Comparison of ENCODE assay signal across 8 cellular contexts in the genomic region with DNA sequence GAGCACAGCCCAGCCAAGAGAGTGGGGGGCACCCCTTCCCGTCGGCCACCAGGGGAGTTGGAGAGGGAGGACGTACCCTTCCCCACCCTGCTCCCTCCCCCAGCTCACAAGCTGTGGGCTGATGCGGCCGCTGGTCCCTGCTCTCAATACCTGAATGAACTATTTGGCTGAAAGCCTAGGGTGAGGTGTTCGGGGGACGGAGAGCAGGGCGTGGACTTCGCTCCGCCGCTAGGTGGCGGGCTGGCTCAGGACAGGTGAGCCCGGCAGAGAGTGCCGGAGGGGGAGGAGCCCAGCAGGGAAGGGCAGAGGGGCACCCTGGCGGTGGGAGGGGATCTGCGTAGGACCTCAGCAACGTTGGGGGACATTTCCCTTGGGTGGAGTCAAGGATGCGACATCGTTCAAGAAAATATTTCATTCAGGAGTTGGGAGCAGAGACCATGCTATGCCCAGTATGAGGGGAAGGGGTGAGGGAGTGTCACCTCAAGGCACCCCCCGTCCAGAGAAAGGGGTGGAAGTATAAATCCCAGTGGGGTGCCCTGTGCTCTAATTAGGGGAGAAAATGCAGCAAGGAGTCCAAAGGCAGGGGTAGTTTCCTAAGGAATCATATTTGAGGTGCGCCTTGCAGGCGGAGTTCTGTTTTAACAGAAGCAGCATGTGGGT. TPM values are rescaled to one million over a fixed set of nuclear protein-coding genes. Genes with fewer than 3 reads are reported as not detected.
DNase-seq lines count a peak whose midpoint lies in the region; ATAC-seq and TF ChIP-seq lines count a peak whose summit lies in the region.

No MANE protein-coding gene starts in this region.

- TF ChIP-seq RAD21 in liver (IDR thresholded peaks at IDR 0.05), result peak; percentile 61 to 81

- peak overlapping the region; percentile 60 for H2AFZ ChIP-seq in mammary epithelial cell (ENCODE audit: low read depth, low read length)

- no peaks in the 10 kb centered on the region for H3K9me3 ChIP-seq in mammary epithelial cell (replicated peaks; ENCODE audit: insufficient read depth, low read length)
- H3K9me3 ChIP-seq in liver (ENCODE audit: control insufficient read depth in 4 of 4, low read length in 3 of 4), result no peaks in the 10 kb centered on the region

- ATAC-seq in GM18517 (IDR thresholded peaks at IDR 0.05; ENCODE audit: unreplicated experiment), result no peak

- no peaks in the 10 kb centered on the region for H3K79me2 ChIP-seq in mammary epithelial cell (ENCODE audit: insufficient read depth, low read length)

- intact Hi-C loops in mammary epithelial cell (cut with micrococcal nuclease), result loop anchor here (1.0 to 10.0 kb wide), 2 partner anchors 88 to 248 kb away; partner anchors contain the start of gene GPATCH4

- no TSS peak for BruUV-seq in mammary epithelial cell (replicated peaks; lab: Mats Ljungman, UMichigan)

- H3K27me3 ChIP-seq in mammary epithelial cell (ENCODE audit: insufficient read depth, low read length), result no peaks in the 10 kb centered on the region
- H3K27me3 ChIP-seq in liver (ENCODE audit: control insufficient read depth in 4 of 4, insufficient read depth in 4 of 4, low read length in 3 of 4), result no peaks in the 10 kb centered on the region

- peak overlapping the region; percentile 71 for H3K4me2 ChIP-seq in mammary epithelial cell (ENCODE audit: insufficient read depth, low read depth, low read length)

- DNase-seq in 8988T (peak; percentile 82), GM19238 (ENCODE audit: insufficient read length, low spot score) (peak; percentile 90), NCI-H1417 (lab: John Stamatoyannopoulos, UW) (peak; percentile 66 to 89 (median 80)), mammary epithelial cell (peak; percentile 61)
- peak; percentile 62 to 66 for DNase-seq in stimulated activated CD8-positive, alpha-beta memory T cell treated with anti-CD3 and anti-CD28 coated beads, Interleukin-2, amount 100 ng/mL, for 48 hours (ENCODE audit: low read depth in 2 of 2)

- no peak overlapping the region for H3K4me3 ChIP-seq in mammary epithelial cell (replicated peaks in 1 of 3; ENCODE audit: insufficient read depth in 1 of 3, low read depth in 2 of 3, low read length in 3 of 3)
- H3K4me3 ChIP-seq in liver (ENCODE audit: low read depth in 1 of 3, low read length in 3 of 3), result no peak overlapping the region

- in situ Hi-C loops in mammary epithelial cell (cut with MboI; ENCODE audit: low sequenced_read_pairs in 2 of 2), result loop anchor here in 1 of 2 donors (25.0 kb wide), 1 partner anchor 255 kb away; the partner anchor contains the start of genes GPATCH4 and HAPLN2

- H3K36me3 ChIP-seq in mammary epithelial cell (ENCODE audit: insufficient read depth, low read length) (no peaks in the 10 kb centered on the region), liver (ENCODE audit: control insufficient read depth in 4 of 4, insufficient read depth in 3 of 4, low read depth in 1 of 4, low read length in 3 of 4) (no peaks in the 10 kb centered on the region)

- 35% methylated on average over 7 of the region's 22 CpGs for WGBS in mammary epithelial cell (ENCODE audit: low coverage, missing lambda C conversion rate)
- WGBS in liver, result 10% methylated on average over 22 of the region's 22 CpGs

- TF ChIP-seq CTCF in VCaP (conservative IDR thresholded peaks at IDR 0.05) (peak; percentile 96), mammary epithelial cell (conservative IDR thresholded peaks at IDR 0.05 in 1 of 2, IDR thresholded peaks at IDR 0.05 in 1 of 2; ENCODE audit: extremely low read depth in 1 of 2, insufficient read depth in 1 of 2, low read depth in 1 of 2, low read length in 2 of 2) (peak; percentile 87 to 96), liver (IDR thresholded peaks at IDR 0.05; ENCODE audit: low read depth, low read length, missing input control) (peak; percentile 60)

- H3K9ac ChIP-seq in mammary epithelial cell (ENCODE audit: insufficient read depth, low read length), result no peak overlapping the region
- no peak overlapping the region for H3K9ac ChIP-seq in liver (ENCODE audit: low read depth in 1 of 2, low read length in 2 of 2)

- H4K20me1 ChIP-seq in mammary epithelial cell (ENCODE audit: insufficient read depth, low read length), result no peaks in the 10 kb centered on the region

- dilution Hi-C loops in mammary epithelial cell (cut with HindIII; ENCODE audit: low sequenced_read_pairs), result no loop called here

- peaks cover 6% of the 10 kb centered on the region for H3K4me1 ChIP-seq in mammary epithelial cell (ENCODE audit: insufficient read depth, low read length)
- H3K4me1 ChIP-seq in liver (ENCODE audit: control insufficient read depth in 4 of 4, insufficient read depth in 4 of 4, low read length in 3 of 4), result peaks cover 0 to 2% (median 1%) of the 10 kb centered on the region in 4 donors

- H3K27ac ChIP-seq in VCaP (peak overlapping the region; percentile 31; the same call in 1 of the 2 replicates), mammary epithelial cell (ENCODE audit: insufficient read depth, low read depth, low read length) (no peak overlapping the region), liver (ENCODE audit: low read depth in 1 of 2, low read length in 2 of 2) (no peak overlapping the region)

- CTCF ChIA-PET in mammary epithelial cell (lab: Charles Lee; ENCODE audit: low non-redundant PET), result no interaction called here

TF ChIP-seq in liver, 16 proteins besides CTCF, POLR2A, EP300 and RAD21:
- TF ChIP-seq HNF4A (conservative IDR thresholded peaks at IDR 0.05), result peak; percentile 80 to 81
- peak; percentile 15 for TF ChIP-seq HNF4G (IDR thresholded peaks at IDR 0.05)
- TF ChIP-seq SP1 (IDR thresholded peaks at IDR 0.05), result peak; percentile 34
- no peak for TF ChIP-seq JUND (IDR thresholded peaks at IDR 0.05)

RNA-seq across cellular contexts. Expression of gene RHBG, which starts 12.0 kb away (rescaled TPM):
- not detected for total RNA-seq in mammary epithelial cell
- polyA plus RNA-seq in mammary epithelial cell, result not detected
- not detected for polyA minus RNA-seq in mammary epithelial cell
- 1 to 10 TPM; 1.0 to 3.5 TPM for total RNA-seq in liver
- polyA plus RNA-seq in liver, result 1 to 10 TPM in 1 of 2 donors, under 1 TPM in 1; 0.25 to 6.4 TPM

RNA-seq across cellular contexts. Expression of gene TSACC, which starts 18.7 kb away (rescaled TPM):
- not detected for total RNA-seq in mammary epithelial cell
- 1.1 TPM for polyA plus RNA-seq in mammary epithelial cell
- polyA minus RNA-seq in mammary epithelial cell, result not detected
- total RNA-seq in liver, result under 1 TPM in 1 of 2 donors, not detected in 1; 0.28 TPM
- 1 to 10 TPM in 1 of 2 donors, under 1 TPM in 1; 0.60 to 2.7 TPM for polyA plus RNA-seq in liver

RNA-seq across cellular contexts. Expression of gene CCT3, which starts 18.9 kb away (rescaled TPM):
- total RNA-seq in mammary epithelial cell, result 100 to 1,000 TPM; 323 to 345 TPM
- 461 TPM for polyA plus RNA-seq in mammary epithelial cell
- polyA minus RNA-seq in mammary epithelial cell, result 434 TPM
- total RNA-seq in liver, result 100 to 1,000 TPM; 135 to 144 TPM
- 100 to 1,000 TPM in 1 of 2 donors, 10 to 100 TPM in 1; 74.5 to 102 TPM for polyA plus RNA-seq in liver

RNA-seq across cellular contexts. Expression of gene VHLL, which starts 57.9 kb away (rescaled TPM):
- under 1 TPM in 1 of 2 donors, not detected in 1; 0.50 TPM for total RNA-seq in mammary epithelial cell
- not detected for polyA plus RNA-seq in mammary epithelial cell
- polyA minus RNA-seq in mammary epithelial cell, result not detected
- under 1 TPM in 1 of 2 donors, not detected in 1; 0.67 TPM for total RNA-seq in liver
- polyA plus RNA-seq in liver, result not detected
